ENCODE assay signal across 35 cellular contexts in genomic region chr6:48869595-48869994, GRCh38.
"Had no signal": no experiment of that assay in that cellular context is flagged by ENCODE, and none has a peak within 500 bp of the region (broad histone marks: within the 10 kb centered on the region; RNA-seq: fewer than 3 reads in every experiment).

No MANE protein-coding gene starts in this region.

- H3K4me3 ChIP-seq: MG63 had no signal

- DNase-seq: Karpas-422, Kasumi-1, KG1, MG63, MM.1S, MV-4-11, NCI-H1048, NCI-H1092, NCI-H1092 treated with DMSO at 0.1 percent for 48 hours, NCI-H1105, NCI-H1105 treated with DMSO at 0.1 percent for 48 hours, NCI-H1417 treated with DMSO at 0.1 percent for 48 hours, NCI-H1436, NCI-H1436 treated with DMSO at 0.1 percent for 48 hours, NCI-H146, NCI-H1694, NCI-H1694 treated with DMSO at 0.1 percent for 48 hours, NCI-H187, NCI-H187 treated with DMSO at 0.1 percent for 48 hours, NCI-H1930, NCI-H2029, NCI-H2029 treated with DMSO at 0.1 percent for 48 hours, NCI-H2081, NCI-H2081 treated with DMSO at 0.1 percent for 48 hours, NCI-H2107, NCI-H2171, NCI-H2171 treated with DMSO at 0.1 percent for 48 hours, NCI-H2227 treated with DMSO at 0.1 percent for 48 hours, NCI-H226, NCI-H345, NCI-H446, NCI-H446 treated with DMSO at 0.1 percent for 48 hours, NCI-H510A, NCI-H510A treated with DMSO at 0.1 percent for 48 hours had no signal

- H3K4me2 ChIP-seq: KMS-11 had no signal

- H3K9ac ChIP-seq: KMS-11 had no signal

- H3K27ac ChIP-seq: KMS-11 had no signal

- H3K27me3 ChIP-seq: MG63 had no signal

- H3K36me3 ChIP-seq: MG63 had no signal
